Comparison of ENCODE assay signal across 21 cellular contexts in genomic region chr15:68852466-68852865, GRCh38.
"Had no signal": no experiment of that assay in that cellular context is flagged by ENCODE, and none has a peak within 500 bp of the region (broad histone marks: within the 10 kb centered on the region; RNA-seq: fewer than 3 reads in every experiment).

No MANE protein-coding gene starts in this region.

- H3K27ac Mint-ChIP-seq: activated B cell treated with CpG ODN at 0.5 μM for 24 hours; activated CD4-positive, alpha-beta memory T cell treated with anti-CD3 and anti-CD28 coated beads, Interleukin-2, amount 10 ng/mL, durations not matched to agents 7 days and 5 days; T-helper 1 cell treated with Interleukin-12 subunit alpha and Interleukin-12 subunit beta and Interleukin-4 antibody, amounts not matched to agents 30 μg/mL and 1 μg/mL, for 36 hours had no signal

- H3K4me3 ChIP-seq: breast epithelium had no signal

- H3K27ac ChIP-seq: breast epithelium had no signal

- H3K4me3 Mint-ChIP-seq: activated B cell treated with CpG ODN at 0.5 μM for 24 hours; activated CD4-positive, alpha-beta memory T cell treated with anti-CD3 and anti-CD28 coated beads, Interleukin-2, amount 10 ng/mL, durations not matched to agents 7 days and 5 days; activated naive CD4-positive, alpha-beta T cell treated with anti-CD3 and anti-CD28 coated beads, Interleukin-2, amount 50 U/mL, for 24 hours; T-helper 1 cell treated with Interleukin-12 subunit alpha and Interleukin-12 subunit beta and Interleukin-4 antibody, amounts not matched to agents 30 μg/mL and 1 μg/mL, for 36 hours had no signal

- ATAC-seq: PC-3 had no signal

- FAIRE-seq: RCC 7860 had no signal

- H3K4me1 ChIP-seq: breast epithelium had no signal

- H3K36me3 ChIP-seq: breast epithelium had no signal

- DNase-seq: activated B cell treated with CpG ODN at 0.5 μM for 24 hours; activated CD4-positive, alpha-beta memory T cell treated with anti-CD3 and anti-CD28 coated beads, Interleukin-2, amount 10 ng/mL, durations not matched to agents 7 days and 5 days; activated CD4-positive, alpha-beta T cell treated with anti-CD3 and anti-CD28 coated beads for 1 hour; activated CD4-positive, alpha-beta T cell treated with anti-CD3 and anti-CD28 coated beads, Interleukin-2, amount 50 U/mL, for 1 hour; activated naive CD4-positive, alpha-beta T cell; activated T-cell treated with anti-CD3 and anti-CD28 coated beads for 4 hours; aorta; caudate nucleus; KG1; NCI-H1092; NCI-H1417; NCI-H1930; NCI-H2171 treated with DMSO at 0.1 percent for 48 hours; NCI-H226; NCI-H526; PC-3; SHP77 had no signal

- H3K27me3 ChIP-seq: breast epithelium had no signal

- H3K4me1 Mint-ChIP-seq: activated CD4-positive, alpha-beta memory T cell treated with anti-CD3 and anti-CD28 coated beads, Interleukin-2, amount 10 ng/mL, durations not matched to agents 7 days and 5 days; activated naive CD4-positive, alpha-beta T cell treated with anti-CD3 and anti-CD28 coated beads, Interleukin-2, amount 50 U/mL, for 24 hours had no signal
